23 cellular contexts compared by ENCODE assay signal in genomic region chr21:38422067-38422466, GRCh38.
A peak's percentile ranks its signal among the peaks of the same experiment; 100 is the strongest.
DNase-seq lines count a peak whose midpoint lies in the region; TF ChIP-seq lines count a peak whose summit lies in the region.
"Had no signal": no experiment of that assay in that cellular context is flagged by ENCODE, and none has a peak within 500 bp of the region (broad histone marks: within the 10 kb centered on the region; RNA-seq: fewer than 3 reads in every experiment).

No MANE protein-coding gene starts in this region.

- H3K9me2 ChIP-seq in hepatocyte (replicated peaks; ENCODE audit: insufficient read depth) = no peaks in the 10 kb centered on the region

- no peak overlapping the region for H3K27ac Mint-ChIP-seq in osteocyte (ENCODE audit: unreplicated experiment)
- H3K27ac Mint-ChIP-seq in activated CD4-positive, alpha-beta T cell treated with anti-CD3 and anti-CD28 coated beads, Interleukin-2, amount 10 ng/mL, durations not matched to agents 24 days and 14 days = no peak overlapping the region
- H3K27ac Mint-ChIP-seq: GM23338, H9 had no signal

- H3K4me3 ChIP-seq in hepatocyte = no peak overlapping the region
- H3K4me3 ChIP-seq: GM23338 had no signal

- no peaks in the 10 kb centered on the region for H3K9me3 ChIP-seq in hepatocyte (ENCODE audit: low read depth)

- H3K27me3 ChIP-seq in hepatocyte = no peaks in the 10 kb centered on the region

- intact Hi-C loops in activated CD4-positive, alpha-beta T cell treated with anti-CD3 and anti-CD28 coated beads, Interleukin-2, amount 10 ng/mL, durations not matched to agents 24 days and 14 days (cut with micrococcal nuclease) = no loop called here

- DNase-seq in NCI-H2171 treated with DMSO at 0.1 percent for 48 hours (lab: John Stamatoyannopoulos, UW) (peak; percentile 14), NCI-H2171 (lab: John Stamatoyannopoulos, UW) (no peak), hepatocyte (ENCODE audit: low spot score) (no peak), osteocyte (ENCODE audit: extremely low spot score, unreplicated experiment) (peak; percentile 59), NCI-H446 treated with DMSO at 0.1 percent for 48 hours (lab: John Stamatoyannopoulos, UW) (no peak), islet precursor cell (no peak)
- no peak for DNase-seq in activated CD4-positive, alpha-beta T cell treated with anti-CD3 and anti-CD28 coated beads, Interleukin-2, amount 10 ng/mL, durations not matched to agents 24 days and 14 days
- DNase-seq: 8988T, ACHN, Calu3, DMS53, H9, Karpas-422, NCI-H1092, NCI-H1417 treated with DMSO at 0.1 percent for 48 hours, NCI-H1694 treated with DMSO at 0.1 percent for 48 hours, NCI-H2081, NCI-H345, NCI-H526, SHP77 had no signal

- H3K4me2 ChIP-seq in hepatocyte = no peak overlapping the region
- H3K4me2 ChIP-seq: GM23338 had no signal

- peaks cover 19% of the 10 kb centered on the region for H3K4me1 Mint-ChIP-seq in osteocyte (ENCODE audit: unreplicated experiment)
- no peaks in the 10 kb centered on the region for H3K4me1 Mint-ChIP-seq in activated CD4-positive, alpha-beta T cell treated with anti-CD3 and anti-CD28 coated beads, Interleukin-2, amount 10 ng/mL, durations not matched to agents 24 days and 14 days
- H3K4me1 Mint-ChIP-seq: GM23338, H9 had no signal

- no peaks in the 10 kb centered on the region for H3K27me3 Mint-ChIP-seq in osteocyte (ENCODE audit: unreplicated experiment)
- H3K27me3 Mint-ChIP-seq in activated CD4-positive, alpha-beta T cell treated with anti-CD3 and anti-CD28 coated beads, Interleukin-2, amount 10 ng/mL, durations not matched to agents 24 days and 14 days = peaks cover 1% of the 10 kb centered on the region

- no peaks in the 10 kb centered on the region for H4K20me1 ChIP-seq in hepatocyte (ENCODE audit: insufficient read depth, poor library complexity, severe bottlenecking)

- no peak overlapping the region for H3K4me3 Mint-ChIP-seq in osteocyte (ENCODE audit: unreplicated experiment)
- H3K4me3 Mint-ChIP-seq in activated CD4-positive, alpha-beta T cell treated with anti-CD3 and anti-CD28 coated beads, Interleukin-2, amount 10 ng/mL, durations not matched to agents 24 days and 14 days = no peak overlapping the region
- H3K4me3 Mint-ChIP-seq: GM23338, H9 had no signal

- WGBS in hepatocyte (ENCODE audit: low lambda C conversion rate, missing lambda C conversion rate) = 88% methylated on average over 5 of the region's 5 CpGs

- TF ChIP-seq CTCF in VCaP (conservative IDR thresholded peaks at IDR 0.05) (no peak), hepatocyte (IDR thresholded peaks at IDR 0.05; ENCODE audit: poor library complexity) (no peak), osteocyte (IDR thresholded peaks at IDR 0.05) (no peak)

- no peak overlapping the region for H2AFZ ChIP-seq in hepatocyte
- H2AFZ ChIP-seq: GM23338 had no signal

- H3K36me3 Mint-ChIP-seq in osteocyte (ENCODE audit: unreplicated experiment) = peaks cover 6% of the 10 kb centered on the region
- no peaks in the 10 kb centered on the region for H3K36me3 Mint-ChIP-seq in activated CD4-positive, alpha-beta T cell treated with anti-CD3 and anti-CD28 coated beads, Interleukin-2, amount 10 ng/mL, durations not matched to agents 24 days and 14 days (ENCODE audit: low read depth)

- H3K27ac ChIP-seq in VCaP = peak overlapping the region; percentile 19; the same call in 1 of the 2 replicates
- H3K27ac ChIP-seq in hepatocyte = peak overlapping the region; percentile 46
- H3K27ac ChIP-seq: RWPE1 had no signal

- no peaks in the 10 kb centered on the region for H3K79me2 ChIP-seq in hepatocyte

- H3K9me3 Mint-ChIP-seq in osteocyte (ENCODE audit: unreplicated experiment) = no peaks in the 10 kb centered on the region
- H3K9me3 Mint-ChIP-seq in activated CD4-positive, alpha-beta T cell treated with anti-CD3 and anti-CD28 coated beads, Interleukin-2, amount 10 ng/mL, durations not matched to agents 24 days and 14 days = no peaks in the 10 kb centered on the region
- H3K9me3 Mint-ChIP-seq: GM23338, H9 had no signal

- H3K4me1 ChIP-seq in hepatocyte (ENCODE audit: insufficient read depth) = no peaks in the 10 kb centered on the region

- H3K36me3 ChIP-seq in hepatocyte (replicated peaks; ENCODE audit: insufficient read depth, low read depth) = no peaks in the 10 kb centered on the region

Comparison
In these comparisons a context has a peak if more than half of its experiments do, and no peak if none do; other contexts are left out.
1. DNase-seq: peak in NCI-H2171 treated with DMSO at 0.1 percent for 48 hours (single experiment) and osteocyte (single experiment); none in NCI-H2171 (single experiment), hepatocyte (single experiment), NCI-H446 treated with DMSO at 0.1 percent for 48 hours (single experiment), activated CD4-positive, alpha-beta T cell treated with anti-CD3 and anti-CD28 coated beads, Interleukin-2, amount 10 ng/mL, durations not matched to agents 24 days and 14 days (single experiment) and islet precursor cell (single experiment).